15 cellular contexts compared by ENCODE assay signal in the genomic region with DNA sequence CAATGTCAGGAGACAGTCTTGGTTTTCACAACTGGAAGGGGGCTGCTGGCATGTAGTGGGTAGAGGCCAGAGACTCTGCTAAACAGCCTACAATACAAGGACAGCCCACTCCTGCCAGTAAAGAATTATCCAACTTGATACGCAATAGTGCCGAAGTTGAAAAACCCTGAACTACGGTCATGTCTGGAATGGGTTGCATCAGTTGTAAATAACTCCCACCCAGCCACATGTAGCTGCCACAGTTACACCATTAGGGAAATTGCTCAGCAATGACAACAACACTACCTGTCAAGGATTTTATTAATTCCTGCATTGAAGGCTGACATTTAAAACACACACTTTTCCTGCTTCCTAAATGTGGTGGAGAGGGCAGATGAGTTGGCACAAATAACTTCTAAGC.
DNase-seq lines count a peak whose midpoint lies in the region; ATAC-seq, FAIRE-seq and TF ChIP-seq lines count a peak whose summit lies in the region.
"Had no signal": no experiment of that assay in that cellular context is flagged by ENCODE, and none has a peak within 500 bp of the region (broad histone marks: within the 10 kb centered on the region; RNA-seq: fewer than 3 reads in every experiment).

No MANE protein-coding gene starts in this region.

- H3K4me1 Mint-ChIP-seq in activated naive CD4-positive, alpha-beta T cell treated with anti-CD3 and anti-CD28 coated beads, Interleukin-2, amount 10 ng/mL, durations not matched to agents 7 days and 5 days = no peaks in the 10 kb centered on the region

- ATAC-seq in GM21367 (IDR thresholded peaks at IDR 0.05; ENCODE audit: unreplicated experiment) (no peak), GM18867 (IDR thresholded peaks at IDR 0.05; ENCODE audit: unreplicated experiment) (no peak)

- peak; percentile 11 for FAIRE-seq in D721Med (lab: Jason Lieb, UNC)

- H3K4me3 ChIP-seq in fibroblast of pulmonary artery (replicated peaks; ENCODE audit: low read depth, low read length) (no peak overlapping the region), retinal pigment epithelial cell (ENCODE audit: low read length) (no peak overlapping the region)
- H3K4me3 ChIP-seq: PC-9 had no signal

- H3K4me3 Mint-ChIP-seq in activated naive CD4-positive, alpha-beta T cell treated with anti-CD3 and anti-CD28 coated beads, Interleukin-2, amount 10 ng/mL, durations not matched to agents 7 days and 5 days = no peak overlapping the region
- H3K4me3 Mint-ChIP-seq: CD14-positive monocyte had no signal

- no peaks in the 10 kb centered on the region for H3K27me3 Mint-ChIP-seq in activated naive CD4-positive, alpha-beta T cell treated with anti-CD3 and anti-CD28 coated beads, Interleukin-2, amount 10 ng/mL, durations not matched to agents 7 days and 5 days

- CTCF ChIA-PET in activated naive CD4-positive, alpha-beta T cell treated with anti-CD3 and anti-CD28 coated beads, Interleukin-2, amount 10 ng/mL, durations not matched to agents 7 days and 5 days (lab: Charles Lee) = no interaction called here

- TF ChIP-seq CTCF in D721Med (IDR thresholded peaks at IDR 0.05; ENCODE audit: insufficient read depth, missing control alignments) (no peak), fibroblast of pulmonary artery (IDR thresholded peaks at IDR 0.05; ENCODE audit: low read length, missing control alignments) (no peak), retinal pigment epithelial cell (conservative IDR thresholded peaks at IDR 0.05; ENCODE audit: low read depth, low read length) (no peak)

- no peak for DNase-seq in D721Med (ENCODE audit: insufficient read length, low spot score)
- DNase-seq in NOMO-1 (lab: John Stamatoyannopoulos, UW; ENCODE audit: unreplicated experiment in 2 of 2) = peak; percentile 30 to 65
- peak; percentile 31 for DNase-seq in fibroblast of pulmonary artery (ENCODE audit: low read depth)
- DNase-seq in retinal pigment epithelial cell (ENCODE audit: low read depth) = peak; percentile 71
- DNase-seq in NCI-H1092 treated with DMSO at 0.1 percent for 48 hours (lab: John Stamatoyannopoulos, UW) = no peak
- DNase-seq in activated naive CD4-positive, alpha-beta T cell treated with anti-CD3 and anti-CD28 coated beads, Interleukin-2, amount 10 ng/mL, durations not matched to agents 7 days and 5 days = no peak
- DNase-seq: DMS153; GOT3; NCI-H187 treated with DMSO at 0.1 percent for 48 hours; NK-92 treated with Interleukin-12 subunit alpha and Interleukin-12 subunit beta, amount 100 ng/mL, for 24 hours; SW 1271 had no signal

- peaks cover 1% of the 10 kb centered on the region for H3K9me3 Mint-ChIP-seq in activated naive CD4-positive, alpha-beta T cell treated with anti-CD3 and anti-CD28 coated beads, Interleukin-2, amount 10 ng/mL, durations not matched to agents 7 days and 5 days

- H3K27ac Mint-ChIP-seq in activated naive CD4-positive, alpha-beta T cell treated with anti-CD3 and anti-CD28 coated beads, Interleukin-2, amount 10 ng/mL, durations not matched to agents 7 days and 5 days = no peak overlapping the region
- H3K27ac Mint-ChIP-seq: CD14-positive monocyte had no signal

- no peaks in the 10 kb centered on the region for H3K36me3 Mint-ChIP-seq in activated naive CD4-positive, alpha-beta T cell treated with anti-CD3 and anti-CD28 coated beads, Interleukin-2, amount 10 ng/mL, durations not matched to agents 7 days and 5 days
- H3K36me3 Mint-ChIP-seq: CD14-positive monocyte had no signal

Comparison
In these comparisons a context has a peak if more than half of its experiments do, and no peak if none do; other contexts are left out.
1. DNase-seq: peak in NOMO-1 (2 of 2), fibroblast of pulmonary artery (single experiment) and retinal pigment epithelial cell (single experiment); none in D721Med (single experiment), NCI-H1092 treated with DMSO at 0.1 percent for 48 hours (single experiment) and activated naive CD4-positive, alpha-beta T cell treated with anti-CD3 and anti-CD28 coated beads, Interleukin-2, amount 10 ng/mL, durations not matched to agents 7 days and 5 days (single experiment).